1 cellular context compared by ENCODE assay signal in genomic region chr10:79523157-79523853, GRCh38.
TF ChIP-seq lines count a peak whose summit lies in the region.

No MANE protein-coding gene starts in this region.

TF ChIP-seq in HepG2, 621 proteins besides CTCF, POLR2A, EP300 and RAD21:
- TF ChIP-seq MNT (IDR thresholded peaks at IDR 0.05), result peak; percentile 78
